In the genomic region with DNA sequence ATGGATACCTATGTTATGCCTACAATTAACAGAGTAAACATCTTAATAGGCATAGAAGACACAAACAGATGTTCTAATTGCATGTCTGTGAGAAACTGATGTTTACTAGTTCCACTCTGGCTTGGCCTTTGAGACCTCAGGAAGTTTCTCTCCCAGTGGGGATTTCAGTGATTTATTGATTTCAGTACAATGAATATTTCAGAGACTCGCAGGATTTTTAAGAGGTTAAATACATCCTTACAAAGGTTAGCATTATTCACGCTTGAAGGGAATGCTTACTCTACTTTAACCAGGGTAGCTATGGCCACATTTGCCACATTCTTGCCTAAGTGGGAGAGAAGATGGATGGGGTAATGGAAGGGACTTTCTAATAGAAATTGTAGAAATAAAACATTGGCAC, we compare ENCODE assay signal across 29 cellular contexts.
DNase-seq lines count a peak whose midpoint lies in the region; ATAC-seq and TF ChIP-seq lines count a peak whose summit lies in the region.
"Had no signal": no experiment of that assay in that cellular context is flagged by ENCODE, and none has a peak within 500 bp of the region (broad histone marks: within the 10 kb centered on the region; RNA-seq: fewer than 3 reads in every experiment).

No MANE protein-coding gene starts in this region.

- H3K9me3 Mint-ChIP-seq in nephron: peaks cover 18% of the 10 kb centered on the region
- H3K9me3 Mint-ChIP-seq: activated CD4-positive, alpha-beta T cell treated with anti-CD3 and anti-CD28 coated beads, Interleukin-2, amount 10 ng/mL, durations not matched to agents 24 days and 14 days; activated naive CD4-positive, alpha-beta T cell treated with anti-CD3 and anti-CD28 coated beads, Interleukin-2, amount 10 ng/mL, durations not matched to agents 7 days and 5 days; T-helper 2 cell treated with Interferon-gamma antibody and Interleukin-4, amounts not matched to agents 5 μg/mL and 100 μg/mL, for 36 hours had no signal

- no peak overlapping the region for H3K4me3 ChIP-seq in fibroblast of mammary gland (ENCODE audit: control insufficient read depth, low read depth, low read length)
- H3K4me3 ChIP-seq in gastrocnemius medialis: no peak overlapping the region
- H3K4me3 ChIP-seq: skin epidermis, upper lobe of right lung had no signal

- peaks cover 4% of the 10 kb centered on the region for H3K27me3 Mint-ChIP-seq in nephron (ENCODE audit: low read depth)
- H3K27me3 Mint-ChIP-seq: activated CD4-positive, alpha-beta T cell treated with anti-CD3 and anti-CD28 coated beads, Interleukin-2, amount 10 ng/mL, durations not matched to agents 24 days and 14 days; activated naive CD4-positive, alpha-beta T cell treated with anti-CD3 and anti-CD28 coated beads, Interleukin-2, amount 10 ng/mL, durations not matched to agents 7 days and 5 days had no signal

- TF ChIP-seq POLR2A in gastrocnemius medialis (IDR thresholded peaks at IDR 0.05): no peak

- no peaks in the 10 kb centered on the region for H3K36me3 ChIP-seq in gastrocnemius medialis
- H3K36me3 ChIP-seq: upper lobe of right lung had no signal

- no peak for TF ChIP-seq CTCF in fibroblast of mammary gland (conservative IDR thresholded peaks at IDR 0.05; ENCODE audit: control insufficient read depth, insufficient read depth, low read depth, low read length)
- no peak for TF ChIP-seq CTCF in nephron (IDR thresholded peaks at IDR 0.05; ENCODE audit: unreplicated experiment in 3 of 3)
- TF ChIP-seq CTCF in gastrocnemius medialis (IDR thresholded peaks at IDR 0.05 in 4 of 5, conservative IDR thresholded peaks at IDR 0.05 in 1 of 5): no peak

- in situ Hi-C loops in gastrocnemius medialis (cut with MboI; ENCODE audit: low sequenced_read_pairs in 4 of 4): no loop called here

- H3K9me3 ChIP-seq in gastrocnemius medialis: no peaks in the 10 kb centered on the region
- H3K9me3 ChIP-seq: upper lobe of right lung had no signal

- peaks cover 42% of the 10 kb centered on the region for H3K4me1 Mint-ChIP-seq in nephron
- H3K4me1 Mint-ChIP-seq: activated CD4-positive, alpha-beta T cell treated with anti-CD3 and anti-CD28 coated beads, Interleukin-2, amount 10 ng/mL, durations not matched to agents 24 days and 14 days; activated naive CD4-positive, alpha-beta T cell treated with anti-CD3 and anti-CD28 coated beads, Interleukin-2, amount 10 ng/mL, durations not matched to agents 7 days and 5 days; naive thymus-derived CD4-positive, alpha-beta T cell had no signal

- H3K36me3 Mint-ChIP-seq in nephron (ENCODE audit: low read depth): peaks cover 21% of the 10 kb centered on the region
- H3K36me3 Mint-ChIP-seq: activated naive CD4-positive, alpha-beta T cell treated with anti-CD3 and anti-CD28 coated beads, Interleukin-2, amount 10 ng/mL, durations not matched to agents 7 days and 5 days; naive thymus-derived CD4-positive, alpha-beta T cell had no signal

- H3K4me1 ChIP-seq in gastrocnemius medialis: peaks cover 9 to 18% of the 10 kb centered on the region in 2 donors

- intact Hi-C loops in gastrocnemius medialis (cut with DNase I; ENCODE audit: low total_unique reads): no loop called here

- peak overlapping the region; percentile 22 to 45 (median 38) for H3K27ac ChIP-seq in gastrocnemius medialis
- H3K27ac ChIP-seq: parathyroid adenoma, RWPE1, upper lobe of right lung had no signal

- peak overlapping the region; percentile 67 to 84 (median 77) for H3K27ac Mint-ChIP-seq in nephron
- H3K27ac Mint-ChIP-seq: activated CD4-positive, alpha-beta T cell treated with anti-CD3 and anti-CD28 coated beads, Interleukin-2, amount 10 ng/mL, durations not matched to agents 24 days and 14 days; activated naive CD4-positive, alpha-beta T cell treated with anti-CD3 and anti-CD28 coated beads, Interleukin-2, amount 10 ng/mL, durations not matched to agents 7 days and 5 days; mesothelial cell of epicardium; naive thymus-derived CD4-positive, alpha-beta T cell; T-helper 2 cell treated with Interferon-gamma antibody and Interleukin-4, amounts not matched to agents 5 μg/mL and 100 μg/mL, for 36 hours had no signal

- DNase-seq in NCI-H2227 treated with DMSO at 0.1 percent for 48 hours (lab: John Stamatoyannopoulos, UW) (peak; percentile 1), NCI-H2227 (lab: John Stamatoyannopoulos, UW; ENCODE audit: unreplicated experiment) (no peak), fibroblast of mammary gland (ENCODE audit: low read depth) (peak; percentile 47), gastrocnemius medialis (no peak), COLO668 (lab: John Stamatoyannopoulos, UW; ENCODE audit: unreplicated experiment) (no peak), NCI-H1105 (lab: John Stamatoyannopoulos, UW) (no peak), AG08396 (ENCODE audit: low spot score) (no peak)
- DNase-seq: 8988T; activated CD4-positive, alpha-beta T cell treated with anti-CD3 and anti-CD28 coated beads, Interleukin-2, amount 10 ng/mL, durations not matched to agents 24 days and 14 days; activated naive CD4-positive, alpha-beta T cell treated with anti-CD3 and anti-CD28 coated beads, Interleukin-2, amount 10 ng/mL, durations not matched to agents 7 days and 5 days; amygdala; caudate nucleus; dermis blood vessel endothelial cell; GF-D8; Kasumi-1; left cardiac atrium; MV-4-11; naive thymus-derived CD4-positive, alpha-beta T cell; NCI-H187 treated with DMSO at 0.1 percent for 48 hours; NCI-H748 treated with DMSO at 0.1 percent for 48 hours; stimulated activated CD4-positive, alpha-beta T cell treated with anti-CD3 and anti-CD28 coated beads, Interleukin-1b, Interleukin-23, amount 100 ng/mL, for 48 hours; substantia nigra; upper lobe of right lung had no signal

- peak; percentile 34 to 38 for ATAC-seq in gastrocnemius medialis
- ATAC-seq: naive thymus-derived CD4-positive, alpha-beta T cell; upper lobe of right lung had no signal

- peak overlapping the region in 2 of 3 experiments; percentile 26 to 27 for H3K4me3 Mint-ChIP-seq in nephron
- H3K4me3 Mint-ChIP-seq: activated CD4-positive, alpha-beta T cell treated with anti-CD3 and anti-CD28 coated beads, Interleukin-2, amount 10 ng/mL, durations not matched to agents 24 days and 14 days; activated naive CD4-positive, alpha-beta T cell treated with anti-CD3 and anti-CD28 coated beads, Interleukin-2, amount 10 ng/mL, durations not matched to agents 7 days and 5 days; mesothelial cell of epicardium; naive thymus-derived CD4-positive, alpha-beta T cell; T-helper 2 cell treated with Interferon-gamma antibody and Interleukin-4, amounts not matched to agents 5 μg/mL and 100 μg/mL, for 36 hours had no signal

- H3K27me3 ChIP-seq in gastrocnemius medialis: no peaks in the 10 kb centered on the region
- H3K27me3 ChIP-seq: upper lobe of right lung had no signal

Comparison
In these comparisons a context has a peak if more than half of its experiments do, and no peak if none do; other contexts are left out.
1. DNase-seq: peak in NCI-H2227 treated with DMSO at 0.1 percent for 48 hours (single experiment) and fibroblast of mammary gland (single experiment); none in NCI-H2227 (single experiment), gastrocnemius medialis (0 of 2), COLO668 (single experiment), NCI-H1105 (single experiment) and AG08396 (single experiment).